20 cellular contexts compared by ENCODE assay signal in the genomic region with DNA sequence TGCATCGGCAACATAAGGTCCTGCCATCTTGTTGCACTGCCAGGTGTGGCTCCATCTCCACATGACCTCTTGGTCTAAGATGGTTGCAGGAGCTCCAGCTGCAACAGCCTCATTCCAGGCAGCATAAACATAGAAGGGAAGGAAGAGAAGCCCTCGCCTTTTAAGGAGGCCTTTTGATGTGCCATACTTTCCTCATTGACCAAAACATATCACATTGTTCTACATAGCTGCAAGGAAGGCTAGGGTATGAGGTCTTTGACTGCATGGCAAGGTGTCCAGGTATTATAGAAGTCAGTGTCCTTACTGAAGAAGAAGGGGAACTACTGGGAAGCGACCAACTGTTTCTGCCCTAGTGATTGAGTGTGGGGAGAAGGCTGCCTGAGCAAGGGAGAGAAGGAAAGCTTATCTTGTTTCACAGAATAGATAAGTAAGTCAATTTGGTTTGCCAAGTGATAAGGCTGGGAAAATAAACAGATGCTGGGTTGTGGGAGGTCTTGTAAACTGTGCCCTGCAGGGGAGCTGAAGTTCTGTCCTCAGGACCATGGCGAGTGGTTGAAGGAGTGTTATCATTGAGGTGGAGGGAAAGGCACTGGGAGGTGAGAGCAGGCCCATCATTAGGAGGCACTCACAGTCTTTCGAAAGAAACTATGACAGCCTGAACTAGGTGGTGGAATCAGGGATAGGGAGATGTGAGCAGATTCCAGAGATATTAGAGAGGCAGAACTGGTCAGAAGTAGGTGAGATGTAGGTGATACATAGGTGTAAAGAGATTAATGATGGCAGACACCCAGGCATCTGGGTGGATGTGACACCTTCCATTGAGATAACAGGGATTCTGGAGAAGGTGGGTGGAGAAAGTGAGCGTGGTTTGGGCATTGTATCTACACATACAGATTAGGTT.
A peak's percentile ranks its signal among the peaks of the same experiment; 100 is the strongest.
DNase-seq lines count a peak whose midpoint lies in the region; ATAC-seq and TF ChIP-seq lines count a peak whose summit lies in the region.
"Had no signal": no experiment of that assay in that cellular context is flagged by ENCODE, and none has a peak within 500 bp of the region (broad histone marks: within the 10 kb centered on the region; RNA-seq: fewer than 3 reads in every experiment).

No MANE protein-coding gene starts in this region.

- no peaks in the 10 kb centered on the region for H3K9me3 ChIP-seq in HEK293 (ENCODE audit: control insufficient read depth, insufficient read depth, low read depth, low read length)
- H3K9me3 ChIP-seq: A549 had no signal

- H3K4me3 ChIP-seq in HEK293 (ENCODE audit: low read depth, low read length) (no peak overlapping the region), epithelial cell of esophagus (ENCODE audit: low read length) (no peak overlapping the region)
- H3K4me3 ChIP-seq: A549; BLaER1 treated with 17β-estradiol and CSF1 and Interleukin-3, amounts not matched to agents 10 nM and 100 nM had no signal

- H3K4me1 Mint-ChIP-seq in stimulated activated naive CD8-positive, alpha-beta T cell treated with anti-CD3 and anti-CD28 coated beads, Interleukin-15, amount 100 ng/mL, for 72 hours = no peaks in the 10 kb centered on the region

- H3K4me3 Mint-ChIP-seq in stimulated activated naive CD8-positive, alpha-beta T cell treated with anti-CD3 and anti-CD28 coated beads, Interleukin-15, amount 100 ng/mL, for 72 hours = no peak overlapping the region
- H3K4me3 Mint-ChIP-seq: CD4-positive, alpha-beta T cell had no signal

- no peak overlapping the region for H3K27ac Mint-ChIP-seq in stimulated activated naive CD8-positive, alpha-beta T cell treated with anti-CD3 and anti-CD28 coated beads, Interleukin-15, amount 100 ng/mL, for 72 hours
- H3K27ac Mint-ChIP-seq: CD4-positive, alpha-beta T cell had no signal

- peaks cover 0 to 7% of the 10 kb centered on the region in 2 donors for H3K9me3 Mint-ChIP-seq in stimulated activated naive CD8-positive, alpha-beta T cell treated with anti-CD3 and anti-CD28 coated beads, Interleukin-15, amount 100 ng/mL, for 72 hours
- H3K9me3 Mint-ChIP-seq: CD4-positive, alpha-beta T cell had no signal

- TF ChIP-seq CTCF in HEK293 (tag by site-specific recombination; IDR thresholded peaks at IDR 0.05) (no peak), epithelial cell of esophagus (IDR thresholded peaks at IDR 0.05; ENCODE audit: insufficient read depth, low read depth, low read length, missing control alignments) (no peak)

- ATAC-seq in HG03354 (IDR thresholded peaks at IDR 0.05; ENCODE audit: poor library complexity, severe bottlenecking, unreplicated experiment) = no peak
- no peak for ATAC-seq in stimulated activated naive CD8-positive, alpha-beta T cell treated with anti-CD3 and anti-CD28 coated beads, Interleukin-15, amount 100 ng/mL, for 72 hours

- POLR2A ChIA-PET in HEK293 (lab: Yijun Ruan, JAX) = interaction anchor here (0.8 kb wide), 1 partner anchor 93 kb away, joined by 3 read pairs; no protein-coding TSS in a partner anchor

- DNase-seq in SK-N-DZ (ENCODE audit: low spot score) = peak; percentile 37
- peak; percentile 27 for DNase-seq in epithelial cell of esophagus (ENCODE audit: low read depth)
- peak; percentile 19 for DNase-seq in posterior vena cava (ENCODE audit: low spot score)
- no peak for DNase-seq in DMS79 treated with DMSO at 0.1 percent for 48 hours (lab: John Stamatoyannopoulos, UW)
- DNase-seq in stimulated activated naive CD8-positive, alpha-beta T cell treated with anti-CD3 and anti-CD28 coated beads, Interleukin-15, amount 100 ng/mL, for 72 hours = no peak
- DNase-seq: AML-193; CD4-positive, alpha-beta T cell; DMS53; GF-D8; NCI-H1048; NCI-H1417; NCI-H1694; NCI-H2029 treated with DMSO at 0.1 percent for 48 hours; NCI-H510A; NCI-H69; SIG-M5 had no signal

- H3K36me3 ChIP-seq in HEK293 (ENCODE audit: control insufficient read depth in 2 of 2, insufficient read depth in 1 of 2, low read length in 2 of 2) = no peaks in the 10 kb centered on the region
- H3K36me3 ChIP-seq: BLaER1 treated with 17β-estradiol and CSF1 and Interleukin-3, amounts not matched to agents 10 nM and 100 nM had no signal

- no peaks in the 10 kb centered on the region for H3K4me1 ChIP-seq in HEK293 (ENCODE audit: control insufficient read depth, insufficient read depth, low read length)
- H3K4me1 ChIP-seq: A549; BLaER1 treated with 17β-estradiol and CSF1 and Interleukin-3, amounts not matched to agents 10 nM and 100 nM had no signal

- no peak overlapping the region for H3K27ac ChIP-seq in HEK293 (ENCODE audit: extremely low read depth, low read depth, low read length)
- H3K27ac ChIP-seq: A549; BLaER1 treated with 17β-estradiol and CSF1 and Interleukin-3, amounts not matched to agents 10 nM and 100 nM had no signal

- H3K27me3 Mint-ChIP-seq in stimulated activated naive CD8-positive, alpha-beta T cell treated with anti-CD3 and anti-CD28 coated beads, Interleukin-15, amount 100 ng/mL, for 72 hours = peaks cover 13% of the 10 kb centered on the region

- CTCF ChIA-PET in HEK293 (lab: Yijun Ruan, JAX) = interaction anchor here (0.6 to 2.0 kb wide), 5 partner anchors 11 to 419 kb away, joined by 3 to 7 read pairs (median 3); no protein-coding TSS in a partner anchor

- intact Hi-C loops in posterior vena cava (cut with DNase I) = no loop called here

TF ChIP-seq in HEK293, 187 proteins besides CTCF, POLR2A, EP300 and RAD21 (continues in another document):
- TF ChIP-seq PRDM1 (tag by site-specific recombination; IDR thresholded peaks at IDR 0.05) = peak; percentile 55
- no peak for TF ChIP-seq ZBTB44 (tag by site-specific recombination; IDR thresholded peaks at IDR 0.05)
- no peak for TF ChIP-seq GLI2 (tag by site-specific recombination; IDR thresholded peaks at IDR 0.05; ENCODE audit: borderline replicate concordance, low read depth)
- TF ChIP-seq SETDB1 (IDR thresholded peaks at IDR 0.05; ENCODE audit: insufficient read length, low read length) = peak; percentile 86
- TF ChIP-seq ZNF140 (tag by site-specific recombination; IDR thresholded peaks at IDR 0.05) = no peak
- TF ChIP-seq RBAK (tag by site-specific recombination; IDR thresholded peaks at IDR 0.05) = no peak
- 0 out of 2 replicates have a peak, but pooled peaks have one; percentile 26 for TF ChIP-seq ZNF580 (tag by site-specific recombination; IDR thresholded peaks at IDR 0.05)
- TF ChIP-seq ZNF239 (tag by site-specific recombination; IDR thresholded peaks at IDR 0.05) = no peak
- no peak for TF ChIP-seq ZNF366 (tag by site-specific recombination; conservative IDR thresholded peaks at IDR 0.05)
- TF ChIP-seq TRIM28 (IDR thresholded peaks at IDR 0.05; ENCODE audit: borderline replicate concordance, low read length) = peak; percentile 96; the same call in 1 of the 2 replicates
- TF ChIP-seq ZNF830 (tag by site-specific recombination; IDR thresholded peaks at IDR 0.05; ENCODE audit: low read depth) = no peak
- no peak for TF ChIP-seq ZNF791 (tag by site-specific recombination; IDR thresholded peaks at IDR 0.05)
- no peak for TF ChIP-seq ZNF114 (tag by site-specific recombination; IDR thresholded peaks at IDR 0.05)
- TF ChIP-seq, protein P1, sequence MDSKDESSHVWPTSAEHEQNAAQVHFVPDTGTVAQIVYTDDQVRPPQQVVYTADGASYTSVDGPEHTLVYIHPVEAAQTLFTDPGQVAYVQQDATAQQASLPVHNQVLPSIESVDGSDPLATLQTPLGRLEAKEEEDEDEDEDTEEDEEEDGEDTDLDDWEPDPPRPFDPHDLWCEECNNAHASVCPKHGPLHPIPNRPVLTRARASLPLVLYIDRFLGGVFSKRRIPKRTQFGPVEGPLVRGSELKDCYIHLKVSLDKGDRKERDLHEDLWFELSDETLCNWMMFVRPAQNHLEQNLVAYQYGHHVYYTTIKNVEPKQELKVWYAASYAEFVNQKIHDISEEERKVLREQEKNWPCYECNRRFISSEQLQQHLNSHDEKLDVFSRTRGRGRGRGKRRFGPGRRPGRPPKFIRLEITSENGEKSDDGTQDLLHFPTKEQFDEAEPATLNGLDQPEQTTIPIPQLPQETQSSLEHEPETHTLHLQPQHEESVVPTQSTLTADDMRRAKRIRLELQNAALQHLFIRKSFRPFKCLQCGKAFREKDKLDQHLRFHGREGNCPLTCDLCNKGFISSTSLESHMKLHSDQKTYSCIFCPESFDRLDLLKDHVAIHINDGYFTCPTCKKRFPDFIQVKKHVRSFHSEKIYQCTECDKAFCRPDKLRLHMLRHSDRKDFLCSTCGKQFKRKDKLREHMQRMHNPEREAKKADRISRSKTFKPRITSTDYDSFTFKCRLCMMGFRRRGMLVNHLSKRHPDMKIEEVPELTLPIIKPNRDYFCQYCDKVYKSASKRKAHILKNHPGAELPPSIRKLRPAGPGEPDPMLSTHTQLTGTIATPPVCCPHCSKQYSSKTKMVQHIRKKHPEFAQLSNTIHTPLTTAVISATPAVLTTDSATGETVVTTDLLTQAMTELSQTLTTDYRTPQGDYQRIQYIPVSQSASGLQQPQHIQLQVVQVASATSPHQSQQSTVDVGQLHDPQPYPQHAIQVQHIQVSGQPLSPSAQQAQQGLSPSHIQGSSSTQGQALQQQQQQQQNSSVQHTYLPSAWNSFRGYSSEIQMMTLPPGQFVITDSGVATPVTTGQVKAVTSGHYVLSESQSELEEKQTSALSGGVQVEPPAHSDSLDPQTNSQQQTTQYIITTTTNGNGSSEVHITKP (tag by site-specific recombination; IDR thresholded peaks at IDR 0.05) = 0 out of 2 replicates have a peak, but pooled peaks have one; percentile 47
- no peak for TF ChIP-seq SALL2 (tag by site-specific recombination; IDR thresholded peaks at IDR 0.05; ENCODE audit: borderline replicate concordance)
- TF ChIP-seq ZNF670 (tag by site-specific recombination; IDR thresholded peaks at IDR 0.05; ENCODE audit: low read depth) = no peak

Comparison
In these comparisons a context has a peak if more than half of its experiments do, and no peak if none do; other contexts are left out.
1. DNase-seq: peak in SK-N-DZ (single experiment), epithelial cell of esophagus (single experiment) and posterior vena cava (single experiment); none in DMS79 treated with DMSO at 0.1 percent for 48 hours (single experiment) and stimulated activated naive CD8-positive, alpha-beta T cell treated with anti-CD3 and anti-CD28 coated beads, Interleukin-15, amount 100 ng/mL, for 72 hours (0 of 2).